ENCODE assay signal across 7 cellular contexts in genomic region chr4:7761720-7762119, GRCh38.
DNase-seq lines count a peak whose midpoint lies in the region; ATAC-seq, FAIRE-seq and TF ChIP-seq lines count a peak whose summit lies in the region.

No MANE protein-coding gene starts in this region.

- no peaks in the 10 kb centered on the region for H3K27me3 Mint-ChIP-seq in activated naive CD4-positive, alpha-beta T cell treated with anti-CD3 and anti-CD28 coated beads, Interleukin-2, amount 50 U/mL, for 24 hours

- intact Hi-C loops in Right ventricle myocardium superior (cut with DNase I) = loop anchor here (1.0 kb wide), 1 partner anchor 41 kb away; no protein-coding TSS in a partner anchor

- ATAC-seq in HG02870 (IDR thresholded peaks at IDR 0.05; ENCODE audit: unreplicated experiment) (peak; percentile 65), Right ventricle myocardium superior (ENCODE audit: poor library complexity) (peak; percentile 89)

- no peaks in the 10 kb centered on the region for H3K9me3 Mint-ChIP-seq in activated naive CD4-positive, alpha-beta T cell treated with anti-CD3 and anti-CD28 coated beads, Interleukin-2, amount 50 U/mL, for 24 hours

- H3K4me3 Mint-ChIP-seq in activated naive CD4-positive, alpha-beta T cell treated with anti-CD3 and anti-CD28 coated beads, Interleukin-2, amount 50 U/mL, for 24 hours = no peak overlapping the region

- peak; percentile 56 for TF ChIP-seq CTCF in RWPE1 (conservative IDR thresholded peaks at IDR 0.05; ENCODE audit: low read depth)

- H3K27ac Mint-ChIP-seq in activated naive CD4-positive, alpha-beta T cell treated with anti-CD3 and anti-CD28 coated beads, Interleukin-2, amount 50 U/mL, for 24 hours = peak overlapping the region; percentile 94

- H3K4me1 Mint-ChIP-seq in activated naive CD4-positive, alpha-beta T cell treated with anti-CD3 and anti-CD28 coated beads, Interleukin-2, amount 50 U/mL, for 24 hours = peaks cover 41% of the 10 kb centered on the region

- peak; percentile 94 for FAIRE-seq in GM12892 (lab: Jason Lieb, UNC)

- H3K36me3 Mint-ChIP-seq in activated naive CD4-positive, alpha-beta T cell treated with anti-CD3 and anti-CD28 coated beads, Interleukin-2, amount 50 U/mL, for 24 hours = no peaks in the 10 kb centered on the region

- DNase-seq in GM12892 (ENCODE audit: insufficient read length) = peak; percentile 81
- DNase-seq in RWPE1 (ENCODE audit: low spot score) = peak; percentile 21
- peak; percentile 89 for DNase-seq in Right ventricle myocardium superior
- peak; percentile 12 for DNase-seq in renal cortical epithelial cell (ENCODE audit: low read depth)
- no peak for DNase-seq in NCI-H1092 (lab: John Stamatoyannopoulos, UW)

- CTCF ChIA-PET in RWPE1 (lab: Yijun Ruan, JAX) = interaction anchor here (0.5 to 0.6 kb wide), 2 partner anchors 408 to 575 kb away, joined by 3 to 4 read pairs; no protein-coding TSS in a partner anchor

- no peak for TF ChIP-seq POLR2A in GM12892 (IDR thresholded peaks at IDR 0.05; ENCODE audit: low read depth, low read length)

- POLR2A ChIA-PET in RWPE1 (lab: Yijun Ruan, JAX; ENCODE audit: low non-redundant PET) = no interaction called here

- 0 out of 2 replicates have a peak overlapping the region, but pooled peaks have one; percentile 1 for H3K27ac ChIP-seq in RWPE1
